ENCODE assay signal across 3 cellular contexts in the genomic region with DNA sequence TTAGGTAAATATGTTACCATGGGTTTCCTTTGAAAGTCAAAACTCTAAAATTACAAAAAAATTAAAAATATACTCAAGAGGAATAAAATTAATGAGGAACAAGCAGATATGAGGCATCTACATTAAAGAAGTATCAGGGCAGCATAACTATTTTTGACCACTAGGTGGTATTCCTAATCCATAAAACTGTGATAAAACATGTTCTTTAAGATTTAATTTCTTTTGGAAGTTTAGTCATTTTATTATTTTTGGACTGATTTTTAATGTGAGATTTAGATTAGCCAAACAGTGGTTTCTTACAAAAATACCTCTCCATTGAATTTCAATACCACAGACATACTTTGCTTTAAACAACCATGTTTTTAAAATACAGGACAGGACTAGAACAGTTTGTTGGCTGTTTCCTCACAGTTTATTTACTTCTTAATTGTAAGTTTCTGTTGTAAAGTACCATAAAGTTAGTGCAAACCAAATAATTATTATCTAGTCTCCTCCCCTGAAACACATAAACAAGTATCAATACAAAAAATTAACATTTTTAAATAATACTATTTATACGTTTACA.
A peak's percentile ranks its signal among the peaks of the same experiment; 100 is the strongest.
TF ChIP-seq lines count a peak whose summit lies in the region.

No MANE protein-coding gene starts in this region.

TF ChIP-seq in IMR-90, 13 proteins besides CTCF, POLR2A, EP300 and RAD21:
- no peak for TF ChIP-seq RFX5 (IDR thresholded peaks at IDR 0.05; ENCODE audit: low read depth, low read length)
- TF ChIP-seq MAZ (IDR thresholded peaks at IDR 0.05; ENCODE audit: borderline replicate concordance, low read depth, low read length) = no peak
- peak; percentile 54 for TF ChIP-seq SMC3 (IDR thresholded peaks at IDR 0.05; ENCODE audit: low read depth, low read length)

TF ChIP-seq in WTC11, 78 proteins besides CTCF, POLR2A, EP300 and RAD21:
- no peak for TF ChIP-seq ZNF396 (CRISPR knock-in tag; IDR thresholded peaks at IDR 0.05; ENCODE audit: borderline replicate concordance)
- TF ChIP-seq, protein P1, sequence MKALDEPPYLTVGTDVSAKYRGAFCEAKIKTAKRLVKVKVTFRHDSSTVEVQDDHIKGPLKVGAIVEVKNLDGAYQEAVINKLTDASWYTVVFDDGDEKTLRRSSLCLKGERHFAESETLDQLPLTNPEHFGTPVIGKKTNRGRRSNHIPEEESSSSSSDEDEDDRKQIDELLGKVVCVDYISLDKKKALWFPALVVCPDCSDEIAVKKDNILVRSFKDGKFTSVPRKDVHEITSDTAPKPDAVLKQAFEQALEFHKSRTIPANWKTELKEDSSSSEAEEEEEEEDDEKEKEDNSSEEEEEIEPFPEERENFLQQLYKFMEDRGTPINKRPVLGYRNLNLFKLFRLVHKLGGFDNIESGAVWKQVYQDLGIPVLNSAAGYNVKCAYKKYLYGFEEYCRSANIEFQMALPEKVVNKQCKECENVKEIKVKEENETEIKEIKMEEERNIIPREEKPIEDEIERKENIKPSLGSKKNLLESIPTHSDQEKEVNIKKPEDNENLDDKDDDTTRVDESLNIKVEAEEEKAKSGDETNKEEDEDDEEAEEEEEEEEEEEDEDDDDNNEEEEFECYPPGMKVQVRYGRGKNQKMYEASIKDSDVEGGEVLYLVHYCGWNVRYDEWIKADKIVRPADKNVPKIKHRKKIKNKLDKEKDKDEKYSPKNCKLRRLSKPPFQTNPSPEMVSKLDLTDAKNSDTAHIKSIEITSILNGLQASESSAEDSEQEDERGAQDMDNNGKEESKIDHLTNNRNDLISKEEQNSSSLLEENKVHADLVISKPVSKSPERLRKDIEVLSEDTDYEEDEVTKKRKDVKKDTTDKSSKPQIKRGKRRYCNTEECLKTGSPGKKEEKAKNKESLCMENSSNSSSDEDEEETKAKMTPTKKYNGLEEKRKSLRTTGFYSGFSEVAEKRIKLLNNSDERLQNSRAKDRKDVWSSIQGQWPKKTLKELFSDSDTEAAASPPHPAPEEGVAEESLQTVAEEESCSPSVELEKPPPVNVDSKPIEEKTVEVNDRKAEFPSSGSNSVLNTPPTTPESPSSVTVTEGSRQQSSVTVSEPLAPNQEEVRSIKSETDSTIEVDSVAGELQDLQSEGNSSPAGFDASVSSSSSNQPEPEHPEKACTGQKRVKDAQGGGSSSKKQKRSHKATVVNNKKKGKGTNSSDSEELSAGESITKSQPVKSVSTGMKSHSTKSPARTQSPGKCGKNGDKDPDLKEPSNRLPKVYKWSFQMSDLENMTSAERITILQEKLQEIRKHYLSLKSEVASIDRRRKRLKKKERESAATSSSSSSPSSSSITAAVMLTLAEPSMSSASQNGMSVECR (CRISPR knock-in tag; IDR thresholded peaks at IDR 0.05; ENCODE audit: borderline replicate concordance) = no peak
- no peak for TF ChIP-seq ZMAT4 (CRISPR knock-in tag; IDR thresholded peaks at IDR 0.05)
- no peak for TF ChIP-seq ATF3 (CRISPR knock-in tag; conservative IDR thresholded peaks at IDR 0.05)
- no peak for TF ChIP-seq JUN (CRISPR knock-in tag; IDR thresholded peaks at IDR 0.05)
- TF ChIP-seq, protein P2, sequence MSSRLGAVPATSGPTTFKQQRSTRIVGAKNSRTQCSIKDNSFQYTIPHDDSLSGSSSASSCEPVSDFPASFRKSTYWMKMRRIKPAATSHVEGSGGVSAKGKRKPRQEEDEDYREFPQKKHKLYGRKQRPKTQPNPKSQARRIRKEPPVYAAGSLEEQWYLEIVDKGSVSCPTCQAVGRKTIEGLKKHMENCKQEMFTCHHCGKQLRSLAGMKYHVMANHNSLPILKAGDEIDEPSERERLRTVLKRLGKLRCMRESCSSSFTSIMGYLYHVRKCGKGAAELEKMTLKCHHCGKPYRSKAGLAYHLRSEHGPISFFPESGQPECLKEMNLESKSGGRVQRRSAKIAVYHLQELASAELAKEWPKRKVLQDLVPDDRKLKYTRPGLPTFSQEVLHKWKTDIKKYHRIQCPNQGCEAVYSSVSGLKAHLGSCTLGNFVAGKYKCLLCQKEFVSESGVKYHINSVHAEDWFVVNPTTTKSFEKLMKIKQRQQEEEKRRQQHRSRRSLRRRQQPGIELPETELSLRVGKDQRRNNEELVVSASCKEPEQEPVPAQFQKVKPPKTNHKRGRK (CRISPR knock-in tag; IDR thresholded peaks at IDR 0.05; ENCODE audit: borderline replicate concordance) = no peak
- TF ChIP-seq NR3C1 (CRISPR knock-in tag; conservative IDR thresholded peaks at IDR 0.05; ENCODE audit: low read depth) = no peak
- TF ChIP-seq ZNF423 (CRISPR knock-in tag; IDR thresholded peaks at IDR 0.05) = no peak
- TF ChIP-seq HMGA2 (CRISPR knock-in tag; IDR thresholded peaks at IDR 0.05) = no peak

TF ChIP-seq in liver, 16 proteins besides CTCF, POLR2A, EP300 and RAD21:
- TF ChIP-seq FOXA2 (IDR thresholded peaks at IDR 0.05) = no peak
- TF ChIP-seq HNF4G (IDR thresholded peaks at IDR 0.05) = no peak
- no peak for TF ChIP-seq NR2F2 (IDR thresholded peaks at IDR 0.05)
- no peak for TF ChIP-seq HNF4A (conservative IDR thresholded peaks at IDR 0.05)
- TF ChIP-seq EGR1 (IDR thresholded peaks at IDR 0.05; ENCODE audit: low read depth in 2 of 2) = no peak
- no peak for TF ChIP-seq RXRA (IDR thresholded peaks at IDR 0.05)
- no peak for TF ChIP-seq SP1 (IDR thresholded peaks at IDR 0.05)
- no peak for TF ChIP-seq TAF1 (conservative IDR thresholded peaks at IDR 0.05)
- TF ChIP-seq, protein P3, sequence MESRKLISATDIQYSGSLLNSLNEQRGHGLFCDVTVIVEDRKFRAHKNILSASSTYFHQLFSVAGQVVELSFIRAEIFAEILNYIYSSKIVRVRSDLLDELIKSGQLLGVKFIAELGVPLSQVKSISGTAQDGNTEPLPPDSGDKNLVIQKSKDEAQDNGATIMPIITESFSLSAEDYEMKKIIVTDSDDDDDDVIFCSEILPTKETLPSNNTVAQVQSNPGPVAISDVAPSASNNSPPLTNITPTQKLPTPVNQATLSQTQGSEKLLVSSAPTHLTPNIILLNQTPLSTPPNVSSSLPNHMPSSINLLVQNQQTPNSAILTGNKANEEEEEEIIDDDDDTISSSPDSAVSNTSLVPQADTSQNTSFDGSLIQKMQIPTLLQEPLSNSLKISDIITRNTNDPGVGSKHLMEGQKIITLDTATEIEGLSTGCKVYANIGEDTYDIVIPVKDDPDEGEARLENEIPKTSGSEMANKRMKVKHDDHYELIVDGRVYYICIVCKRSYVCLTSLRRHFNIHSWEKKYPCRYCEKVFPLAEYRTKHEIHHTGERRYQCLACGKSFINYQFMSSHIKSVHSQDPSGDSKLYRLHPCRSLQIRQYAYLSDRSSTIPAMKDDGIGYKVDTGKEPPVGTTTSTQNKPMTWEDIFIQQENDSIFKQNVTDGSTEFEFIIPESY (IDR thresholded peaks at IDR 0.05) = no peak
- no peak for TF ChIP-seq REST (IDR thresholded peaks at IDR 0.05)
- no peak for TF ChIP-seq ATF3 (IDR thresholded peaks at IDR 0.05)
TF ChIP-seq in liver: peak in this region for 0.
